In genomic region chr20:35055445-35056276, GRCh38 we compare ENCODE assay signal across 9 cellular contexts. TPM values are rescaled to one million over a fixed set of nuclear protein-coding genes. Genes with fewer than 3 reads are reported as not detected.
DNase-seq lines count a peak whose midpoint lies in the region; ATAC-seq and TF ChIP-seq lines count a peak whose summit lies in the region.
"Had no signal": no experiment of that assay in that cellular context is flagged by ENCODE, and none has a peak within 500 bp of the region (broad histone marks: within the 10 kb centered on the region; RNA-seq: fewer than 3 reads in every experiment).

No MANE protein-coding gene starts in this region.

- peak overlapping the region; percentile 13 for H3K4me3 ChIP-seq in GM12865 (ENCODE audit: low read depth, low read length)
- H3K4me3 ChIP-seq in SK-N-MC: no peak overlapping the region
- H3K4me3 ChIP-seq in GM23338: no peak overlapping the region
- H3K4me3 ChIP-seq: pancreas had no signal

- no peaks in the 10 kb centered on the region for H3F3A ChIP-seq in GM23338 (replicated peaks; ENCODE audit: low read depth)

- H3K4me1 ChIP-seq in GM23338 (ENCODE audit: insufficient read depth): no peaks in the 10 kb centered on the region

- TF ChIP-seq CTCF in GM12865 (IDR thresholded peaks at IDR 0.05; ENCODE audit: insufficient read depth, low read depth, low read length, missing control alignments) (no peak), GM23338 (conservative IDR thresholded peaks at IDR 0.05; ENCODE audit: low read depth in 2 of 2) (no peak)

- H3K4me1 Mint-ChIP-seq in effector memory CD8-positive, alpha-beta T cell (ENCODE audit: low read depth in 2 of 2): peaks cover 23 to 43% of the 10 kb centered on the region in 2 donors
- H3K4me1 Mint-ChIP-seq in GM23338: peaks cover 10% of the 10 kb centered on the region; the same call in 1 of the 3 replicates

- peak overlapping the region; percentile 40 for H3K27ac ChIP-seq in SK-N-MC
- no peak overlapping the region for H3K27ac ChIP-seq in GM23338 (ENCODE audit: low read depth)
- H3K27ac ChIP-seq: pancreas had no signal

- no peaks in the 10 kb centered on the region for H3K9me2 ChIP-seq in GM23338 (ENCODE audit: insufficient read depth)

- H4K20me1 ChIP-seq in GM23338 (replicated peaks; ENCODE audit: insufficient read depth): peaks cover 20% of the 10 kb centered on the region; the same call in 1 of the 2 replicates

- peaks cover 32% of the 10 kb centered on the region for H3K79me2 ChIP-seq in GM23338 (replicated peaks; ENCODE audit: insufficient read depth)

- peak overlapping the region; percentile 36 to 92 for H3K27ac Mint-ChIP-seq in effector memory CD8-positive, alpha-beta T cell
- no peak overlapping the region for H3K27ac Mint-ChIP-seq in GM23338

- no peak overlapping the region for H2AFZ ChIP-seq in GM23338

- no peak for ATAC-seq in effector memory CD8-positive, alpha-beta T cell (replicated peaks)
- no peak for ATAC-seq in GM23338

- no peaks in the 10 kb centered on the region for H3K27me3 Mint-ChIP-seq in effector memory CD8-positive, alpha-beta T cell
- H3K27me3 Mint-ChIP-seq in GM23338 (ENCODE audit: insufficient read depth, low read depth, poor library complexity): peaks cover 2% of the 10 kb centered on the region

- no peaks in the 10 kb centered on the region for H3K27me3 ChIP-seq in GM23338 (ENCODE audit: insufficient read depth)
- H3K27me3 ChIP-seq: pancreas had no signal

- no peak overlapping the region for H3K9ac ChIP-seq in SK-N-MC (ENCODE audit: insufficient read length)

- no peak overlapping the region for H3K4me2 ChIP-seq in GM23338

- no peaks in the 10 kb centered on the region for H3K9me3 ChIP-seq in SK-N-MC (ENCODE audit: low read depth, low read length)
- H3K9me3 ChIP-seq: pancreas had no signal

- H3K4me3 Mint-ChIP-seq in effector memory CD8-positive, alpha-beta T cell: peak overlapping the region; percentile 39 to 75
- H3K4me3 Mint-ChIP-seq in GM23338: no peak overlapping the region

- peak; percentile 55 for DNase-seq in AG20443 (ENCODE audit: low spot score)
- peak; percentile 57 for DNase-seq in GM12865 (ENCODE audit: low read depth)
- no peak for DNase-seq in SK-N-MC (ENCODE audit: low read depth, low spot score)
- no peak for DNase-seq in effector memory CD8-positive, alpha-beta T cell
- no peak for DNase-seq in NCI-H82 (lab: John Stamatoyannopoulos, UW)
- no peak for DNase-seq in GOT3 (lab: John Stamatoyannopoulos, UW)
- no peak for DNase-seq in cerebellar nuclear complex (lab: John Stamatoyannopoulos, UW)
- no peak for DNase-seq in GM23338 (ENCODE audit: low spot score)
- DNase-seq: pancreas had no signal

- no peaks in the 10 kb centered on the region for H3K9me3 Mint-ChIP-seq in effector memory CD8-positive, alpha-beta T cell
- H3K9me3 Mint-ChIP-seq in GM23338: no peaks in the 10 kb centered on the region

- peaks cover 28% of the 10 kb centered on the region for H3K36me3 Mint-ChIP-seq in effector memory CD8-positive, alpha-beta T cell (ENCODE audit: insufficient read depth)
- H3K36me3 Mint-ChIP-seq in GM23338 (ENCODE audit: low read depth): no peaks in the 10 kb centered on the region; the same call in 2 of the 3 replicates

- H3K36me3 ChIP-seq in SK-N-MC (ENCODE audit: insufficient read depth, low read length): peaks cover 12% of the 10 kb centered on the region; the same call in 1 of the 2 replicates
- peaks cover 12% of the 10 kb centered on the region; the same call in 1 of the 2 replicates for H3K36me3 ChIP-seq in GM23338 (ENCODE audit: insufficient read depth)
- H3K36me3 ChIP-seq: pancreas had no signal

TF ChIP-seq in GM23338, 12 proteins besides CTCF, POLR2A, EP300 and RAD21 (continues in another document):
- TF ChIP-seq POLR2AphosphoS5 (IDR thresholded peaks at IDR 0.05; ENCODE audit: low read depth) (no peak), CREB1 (CRISPR knock-in tag; IDR thresholded peaks at IDR 0.05; ENCODE audit: low read depth) (no peak), ETS1 (IDR thresholded peaks at IDR 0.05) (no peak), EZH2 (IDR thresholded peaks at IDR 0.05; ENCODE audit: low read depth, unreplicated experiment) (no peak), JUNB (IDR thresholded peaks at IDR 0.05; ENCODE audit: unreplicated experiment) (no peak), NANOG (IDR thresholded peaks at IDR 0.05; ENCODE audit: borderline replicate concordance) (no peak), ZNF114 (CRISPR knock-in tag; IDR thresholded peaks at IDR 0.05) (no peak), STAT1 (IDR thresholded peaks at IDR 0.05; ENCODE audit: unreplicated experiment) (no peak), ZNF331 (CRISPR knock-in tag; IDR thresholded peaks at IDR 0.05; ENCODE audit: low read depth) (no peak), REST (IDR thresholded peaks at IDR 0.05; ENCODE audit: unreplicated experiment) (no peak), EZH2phosphoT487 (IDR thresholded peaks at IDR 0.05; ENCODE audit: unreplicated experiment) (no peak)

RNA-seq across cellular contexts. Expression of gene TRPC4AP, which starts 36.9 kb away (rescaled TPM):
- total RNA-seq in GM23338 (2014; rRNA removed; shearing (Covaris generic)): 74.1 and 89.5 TPM in 2 replicates
- polyA plus RNA-seq in GM23338 (2016; fragmentation: Nextera tagmentation; extraction: Ambion mirVana): 47.5 and 48.8 TPM in 2 replicates

Comparison
In these comparisons a context has a peak if more than half of its experiments do, and no peak if none do; other contexts are left out.
1. DNase-seq: peak in AG20443 (single experiment) and GM12865 (single experiment); none in SK-N-MC (single experiment), effector memory CD8-positive, alpha-beta T cell (0 of 3), NCI-H82 (single experiment), GOT3 (single experiment), cerebellar nuclear complex (0 of 2) and GM23338 (single experiment).